ENCODE assay signal across 23 cellular contexts in genomic region chr16:30456302-30456701, GRCh38. TPM values are rescaled to one million over a fixed set of nuclear protein-coding genes. Genes with fewer than 3 reads are reported as not detected.
DNase-seq lines count a peak whose midpoint lies in the region; ATAC-seq and TF ChIP-seq lines count a peak whose summit lies in the region.
"Had no signal": no experiment of that assay in that cellular context is flagged by ENCODE, and none has a peak within 500 bp of the region (broad histone marks: within the 10 kb centered on the region; RNA-seq: fewer than 3 reads in every experiment).

No MANE protein-coding gene starts in this region.

- no peaks in the 10 kb centered on the region for H3K79me2 ChIP-seq in OCI-LY3 (ENCODE audit: low read length)

- no peak overlapping the region for H3K4me3 ChIP-seq in CD4-positive, alpha-beta memory T cell (ENCODE audit: low read length in 2 of 2)
- no peak overlapping the region for H3K4me3 ChIP-seq in OCI-LY3 (ENCODE audit: low read length)
- H3K4me3 ChIP-seq in left ventricle myocardium inferior: no peak overlapping the region
- H3K4me3 ChIP-seq: A549, dorsolateral prefrontal cortex, upper lobe of left lung had no signal

- no peak for DNase-seq in activated CD4-positive, alpha-beta T cell treated with anti-CD3 and anti-CD28 coated beads, Interleukin-2, amount 10 ng/mL, durations not matched to agents 24 days and 14 days
- no peak for DNase-seq in activated CD4-positive, alpha-beta T cell treated with anti-CD3 and anti-CD28 coated beads, Interleukin-2, amount 50 U/mL, for 48 hours
- no peak for DNase-seq in CD4-positive, alpha-beta memory T cell
- DNase-seq in NCI-H524 (lab: John Stamatoyannopoulos, UW) (no peak), left ventricle myocardium superior (no peak), left ventricle myocardium inferior (no peak)
- DNase-seq: activated CD8-positive, alpha-beta memory T cell treated with anti-CD3 and anti-CD28 coated beads for 24 hours; anterior cingulate cortex; dorsolateral prefrontal cortex; mesenchymal stem cell; NCI-H1105; NCI-H2029 treated with DMSO at 0.1 percent for 48 hours; NCI-H345; PC-3; SHP77 treated with DMSO at 0.1 percent for 48 hours; stimulated activated CD4-positive, alpha-beta T cell treated with anti-CD3 and anti-CD28 coated beads, Interleukin-2, amount 100 ng/mL, for 48 hours; upper lobe of left lung had no signal

- H3K4me3 Mint-ChIP-seq in activated CD4-positive, alpha-beta T cell treated with anti-CD3 and anti-CD28 coated beads, Interleukin-2, amount 10 ng/mL, durations not matched to agents 24 days and 14 days: peak overlapping the region; percentile 31
- no peak overlapping the region for H3K4me3 Mint-ChIP-seq in CD4-positive, alpha-beta memory T cell
- H3K4me3 Mint-ChIP-seq in dendritic cell treated with granulocyte-macrophage colony-stimulating factor and Interleukin-4, amounts not matched to agents 40 ng/mL and 50 ng/mL, for 4 days: no peak overlapping the region

- H3K4me2 ChIP-seq in OCI-LY3 (ENCODE audit: low read length): 0 out of 2 replicates have a peak overlapping the region, but pooled peaks have one; percentile 4
- H3K4me2 ChIP-seq: A549 had no signal

- peaks cover 69% of the 10 kb centered on the region for H3K4me1 Mint-ChIP-seq in activated CD4-positive, alpha-beta T cell treated with anti-CD3 and anti-CD28 coated beads, Interleukin-2, amount 10 ng/mL, durations not matched to agents 24 days and 14 days
- H3K4me1 Mint-ChIP-seq in CD4-positive, alpha-beta memory T cell: peaks cover 18 to 49% (median 29%) of the 10 kb centered on the region in 4 donors
- peaks cover 52% of the 10 kb centered on the region for H3K4me1 Mint-ChIP-seq in dendritic cell treated with granulocyte-macrophage colony-stimulating factor and Interleukin-4, amounts not matched to agents 40 ng/mL and 50 ng/mL, for 4 days (ENCODE audit: low read depth)

- H3K27ac Mint-ChIP-seq in activated CD4-positive, alpha-beta T cell treated with anti-CD3 and anti-CD28 coated beads, Interleukin-2, amount 10 ng/mL, durations not matched to agents 24 days and 14 days: peak overlapping the region; percentile 95
- H3K27ac Mint-ChIP-seq in CD4-positive, alpha-beta memory T cell: peak overlapping the region in 4 of 7 donors; percentile 19 to 89 (median 58)
- H3K27ac Mint-ChIP-seq in dendritic cell treated with granulocyte-macrophage colony-stimulating factor and Interleukin-4, amounts not matched to agents 40 ng/mL and 50 ng/mL, for 4 days: peak overlapping the region; percentile 43

- H4K20me1 ChIP-seq in OCI-LY3 (ENCODE audit: insufficient read depth, low read length): no peaks in the 10 kb centered on the region

- TF ChIP-seq CTCF in OCI-LY3 (IDR thresholded peaks at IDR 0.05; ENCODE audit: low read depth, low read length) (no peak), left ventricle myocardium inferior (IDR thresholded peaks at IDR 0.05; ENCODE audit: borderline replicate concordance) (no peak)

- H3K27me3 Mint-ChIP-seq in activated CD4-positive, alpha-beta T cell treated with anti-CD3 and anti-CD28 coated beads, Interleukin-2, amount 10 ng/mL, durations not matched to agents 24 days and 14 days: no peaks in the 10 kb centered on the region
- H3K27me3 Mint-ChIP-seq in CD4-positive, alpha-beta memory T cell: no peaks in the 10 kb centered on the region
- H3K27me3 Mint-ChIP-seq in dendritic cell treated with granulocyte-macrophage colony-stimulating factor and Interleukin-4, amounts not matched to agents 40 ng/mL and 50 ng/mL, for 4 days: no peaks in the 10 kb centered on the region

- POLR2A ChIA-PET in CD4-positive, alpha-beta memory T cell (lab: Charles Lee; ENCODE audit: partially characterized antibody): interaction anchor here (0.5 to 29.5 kb wide), 7 partner anchors 11 to 95 kb away, joined by 3 to 1162 read pairs (median 5); partner anchors contain the start of genes ITGAL, SEPHS2 and ZNF747

- H3K27me3 ChIP-seq in CD4-positive, alpha-beta memory T cell (ENCODE audit: insufficient read depth, low read length): no peaks in the 10 kb centered on the region
- no peaks in the 10 kb centered on the region for H3K27me3 ChIP-seq in OCI-LY3 (ENCODE audit: low read depth, low read length)
- H3K27me3 ChIP-seq in left ventricle myocardium inferior (ENCODE audit: low read depth): no peaks in the 10 kb centered on the region
- H3K27me3 ChIP-seq: dorsolateral prefrontal cortex, upper lobe of left lung had no signal

- H3K4me1 ChIP-seq in CD4-positive, alpha-beta memory T cell (ENCODE audit: insufficient read depth, low read length): peaks cover 35% of the 10 kb centered on the region
- H3K4me1 ChIP-seq in OCI-LY3 (ENCODE audit: low read length): peaks cover 51% of the 10 kb centered on the region
- no peaks in the 10 kb centered on the region for H3K4me1 ChIP-seq in left ventricle myocardium inferior

- H3K9me3 ChIP-seq in CD4-positive, alpha-beta memory T cell (ENCODE audit: control insufficient read depth in 1 of 2, low read length in 2 of 2): no peaks in the 10 kb centered on the region
- no peaks in the 10 kb centered on the region for H3K9me3 ChIP-seq in OCI-LY3 (ENCODE audit: insufficient read depth, low read length)
- H3K9me3 ChIP-seq in left ventricle myocardium inferior (replicated peaks): no peaks in the 10 kb centered on the region
- H3K9me3 ChIP-seq: A549, upper lobe of left lung had no signal

- CTCF ChIA-PET in CD4-positive, alpha-beta memory T cell (lab: Charles Lee; ENCODE audit: partially characterized antibody): interaction anchor here (0.7 to 8.1 kb wide), 8 partner anchors 7 to 173 kb away, joined by 3 to 95 read pairs (median 10); partner anchors contain the start of genes DCTPP1 and ITGAL

- H3K27ac ChIP-seq in CD4-positive, alpha-beta memory T cell (ENCODE audit: low read depth, low read length): no peak overlapping the region
- H3K27ac ChIP-seq in OCI-LY3 (ENCODE audit: low read length): no peak overlapping the region
- no peak overlapping the region for H3K27ac ChIP-seq in left ventricle myocardium inferior (replicated peaks)
- H3K27ac ChIP-seq: A549, dorsolateral prefrontal cortex, upper lobe of left lung had no signal

- intact Hi-C loops in activated CD4-positive, alpha-beta T cell treated with anti-CD3 and anti-CD28 coated beads, Interleukin-2, amount 10 ng/mL, durations not matched to agents 24 days and 14 days (cut with micrococcal nuclease): loop anchor here (1.0 kb wide), 1 partner anchor 11 kb away; the partner anchor contains the start of gene SEPHS2
- intact Hi-C loops in CD4-positive, alpha-beta memory T cell (cut with micrococcal nuclease): no loop called here
- intact Hi-C loops in dendritic cell treated with granulocyte-macrophage colony-stimulating factor and Interleukin-4, amounts not matched to agents 40 ng/mL and 50 ng/mL, for 4 days (cut with micrococcal nuclease): no loop called here
- intact Hi-C loops in left ventricle myocardium superior (cut with micrococcal nuclease): no loop called here
- intact Hi-C loops in left ventricle myocardium inferior (cut with micrococcal nuclease): no loop called here

- no peak overlapping the region for H3K9ac ChIP-seq in OCI-LY3 (ENCODE audit: low read length)

- no peaks in the 10 kb centered on the region for H3K36me3 Mint-ChIP-seq in activated CD4-positive, alpha-beta T cell treated with anti-CD3 and anti-CD28 coated beads, Interleukin-2, amount 10 ng/mL, durations not matched to agents 24 days and 14 days (ENCODE audit: low read depth)
- no peaks in the 10 kb centered on the region for H3K36me3 Mint-ChIP-seq in CD4-positive, alpha-beta memory T cell
- no peaks in the 10 kb centered on the region for H3K36me3 Mint-ChIP-seq in dendritic cell treated with granulocyte-macrophage colony-stimulating factor and Interleukin-4, amounts not matched to agents 40 ng/mL and 50 ng/mL, for 4 days (ENCODE audit: low read depth)

- H3K9me3 Mint-ChIP-seq in activated CD4-positive, alpha-beta T cell treated with anti-CD3 and anti-CD28 coated beads, Interleukin-2, amount 10 ng/mL, durations not matched to agents 24 days and 14 days: no peaks in the 10 kb centered on the region
- H3K9me3 Mint-ChIP-seq in CD4-positive, alpha-beta memory T cell: peaks cover 0 to 2% (median 0%) of the 10 kb centered on the region in 8 donors
- no peaks in the 10 kb centered on the region for H3K9me3 Mint-ChIP-seq in dendritic cell treated with granulocyte-macrophage colony-stimulating factor and Interleukin-4, amounts not matched to agents 40 ng/mL and 50 ng/mL, for 4 days

- no peaks in the 10 kb centered on the region for H3K36me3 ChIP-seq in CD4-positive, alpha-beta memory T cell (ENCODE audit: insufficient read depth, low read length)
- no peaks in the 10 kb centered on the region for H3K36me3 ChIP-seq in OCI-LY3 (replicated peaks; ENCODE audit: low read depth, low read length)
- H3K36me3 ChIP-seq in left ventricle myocardium inferior: no peaks in the 10 kb centered on the region
- H3K36me3 ChIP-seq: upper lobe of left lung had no signal

- no peak for ATAC-seq in left ventricle myocardium superior
- ATAC-seq: A549, HepG2, PC-3 had no signal

- no peak overlapping the region for H2AFZ ChIP-seq in OCI-LY3 (ENCODE audit: low read depth, low read length)

RNA-seq across cellular contexts. Expression of gene SEPHS2, which starts 10.6 kb away (rescaled TPM):
- 79.7 and 80.2 TPM in 2 replicates for total RNA-seq in activated CD4-positive, alpha-beta T cell treated with anti-CD3 and anti-CD28 coated beads, Interleukin-2, amount 10 ng/mL, durations not matched to agents 24 days and 14 days
- 10 to 100 TPM; 42.0 to 44.4 TPM for total RNA-seq in CD4-positive, alpha-beta memory T cell
- polyA plus RNA-seq in CD4-positive, alpha-beta memory T cell: 10 to 100 TPM; 56.4 to 65.9 TPM
- total RNA-seq in left ventricle myocardium superior (30.6 TPM), left ventricle myocardium inferior (29.8 TPM)

RNA-seq across cellular contexts. Expression of gene ITGAL, which starts 16.2 kb away (rescaled TPM):
- 264 and 267 TPM in 2 replicates for total RNA-seq in activated CD4-positive, alpha-beta T cell treated with anti-CD3 and anti-CD28 coated beads, Interleukin-2, amount 10 ng/mL, durations not matched to agents 24 days and 14 days
- total RNA-seq in CD4-positive, alpha-beta memory T cell: 100 to 1,000 TPM; 648 to 657 TPM
- 100 to 1,000 TPM; 110 to 159 TPM for polyA plus RNA-seq in CD4-positive, alpha-beta memory T cell
- total RNA-seq in left ventricle myocardium superior: 3.3 TPM
- 2.4 TPM for total RNA-seq in left ventricle myocardium inferior
- total RNA-seq: myocyte, PC-3, renal cortical epithelial cell had no signal

RNA-seq across cellular contexts. Expression of gene DCTPP1, which starts 26.5 kb away (rescaled TPM):
- total RNA-seq in activated CD4-positive, alpha-beta T cell treated with anti-CD3 and anti-CD28 coated beads, Interleukin-2, amount 10 ng/mL, durations not matched to agents 24 days and 14 days: 167 and 176 TPM in 2 replicates
- total RNA-seq in CD4-positive, alpha-beta memory T cell: 10 to 100 TPM; 15.0 to 18.0 TPM
- polyA plus RNA-seq in CD4-positive, alpha-beta memory T cell: 100 to 1,000 TPM in 1 of 2 donors, 10 to 100 TPM in 1; 87.0 to 115 TPM
- 37.5 TPM for total RNA-seq in left ventricle myocardium superior
- total RNA-seq in left ventricle myocardium inferior: 31.9 TPM

RNA-seq across cellular contexts. Expression of gene ZNF771, which starts 48.9 kb away (rescaled TPM):
- 8.6 and 10.3 TPM in 2 replicates for total RNA-seq in activated CD4-positive, alpha-beta T cell treated with anti-CD3 and anti-CD28 coated beads, Interleukin-2, amount 10 ng/mL, durations not matched to agents 24 days and 14 days
- total RNA-seq in CD4-positive, alpha-beta memory T cell: 1 to 10 TPM; 6.0 to 6.5 TPM
- polyA plus RNA-seq in CD4-positive, alpha-beta memory T cell: 1 to 10 TPM; 1.4 to 5.0 TPM
- total RNA-seq in left ventricle myocardium superior (6.1 TPM), left ventricle myocardium inferior (8.1 TPM)

Comparison
In these comparisons a context has a peak if more than half of its experiments do, and no peak if none do; other contexts are left out.
1. H3K27ac Mint-ChIP-seq: peak in every context shown above with its lines; median percentile 95 in activated CD4-positive, alpha-beta T cell treated with anti-CD3 and anti-CD28 coated beads, Interleukin-2, amount 10 ng/mL, durations not matched to agents 24 days and 14 days; 58 in CD4-positive, alpha-beta memory T cell; 43 in dendritic cell treated with granulocyte-macrophage colony-stimulating factor and Interleukin-4, amounts not matched to agents 40 ng/mL and 50 ng/mL, for 4 days.
2. RNA of gene ITGAL, which starts 16.2 kb away (total RNA-seq): 648 to 657 TPM in CD4-positive, alpha-beta memory T cell and 264 to 267 TPM in activated CD4-positive, alpha-beta T cell treated with anti-CD3 and anti-CD28 coated beads, Interleukin-2, amount 10 ng/mL, durations not matched to agents 24 days and 14 days; 3.3 TPM in left ventricle myocardium superior (single experiment) and 2.4 TPM in left ventricle myocardium inferior (single experiment); every median in the first group is over 10 times any median in the second.